ENCODE assay signal across 11 cellular contexts in the genomic region with DNA sequence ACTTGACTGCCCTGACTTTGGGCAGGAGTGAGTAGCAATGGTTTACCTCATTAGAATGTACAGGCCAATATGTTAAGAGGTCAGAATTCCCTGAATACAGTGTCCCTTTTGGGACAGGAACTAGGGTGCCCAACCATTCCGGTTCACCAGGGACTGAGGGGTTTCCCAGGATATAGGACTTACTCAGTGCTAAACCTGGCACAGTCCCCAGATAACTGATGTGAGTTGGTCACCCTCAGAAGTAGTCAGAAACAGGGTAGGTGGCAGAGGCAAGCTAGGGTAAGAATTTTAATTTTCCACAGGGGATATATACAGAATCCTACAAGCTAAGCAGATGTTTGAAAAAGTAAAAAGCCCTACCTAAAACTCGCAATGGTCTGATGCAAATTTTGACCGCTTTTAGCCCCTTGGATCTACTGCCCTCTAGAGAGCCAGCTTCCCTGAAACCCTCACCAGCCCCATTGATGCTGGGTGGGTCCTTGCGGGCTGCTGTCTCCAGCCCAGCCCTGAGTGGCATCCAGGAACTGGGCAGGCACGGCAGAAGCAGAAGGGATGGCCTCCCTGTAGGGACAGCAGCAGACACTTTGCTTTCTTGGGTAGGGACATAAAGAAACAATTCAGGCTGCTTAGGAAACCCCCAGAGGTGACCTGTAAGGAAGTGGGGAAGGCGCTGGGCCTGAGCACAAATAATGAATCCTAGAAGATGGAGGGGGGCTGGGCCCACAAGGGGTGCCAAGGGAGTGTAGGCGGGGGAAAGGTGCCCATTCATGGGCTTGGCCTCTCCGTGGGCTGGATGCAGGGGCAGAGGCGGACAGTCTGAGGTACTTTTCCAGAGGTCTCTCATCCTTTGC.
DNase-seq lines count a peak whose midpoint lies in the region; ATAC-seq, FAIRE-seq and TF ChIP-seq lines count a peak whose summit lies in the region.
"Had no signal": no experiment of that assay in that cellular context is flagged by ENCODE, and none has a peak within 500 bp of the region (broad histone marks: within the 10 kb centered on the region; RNA-seq: fewer than 3 reads in every experiment).

No MANE protein-coding gene starts in this region.

- H3K4me1 ChIP-seq in OCI-LY3 (ENCODE audit: low read length) (no peaks in the 10 kb centered on the region), H1 (replicated peaks in 1 of 4; ENCODE audit: control insufficient read depth in 3 of 4, insufficient read depth in 4 of 4, low read length in 3 of 4) (peaks cover 0 to 10% (median 3%) of the 10 kb centered on the region in 4 experiments; a peak in 3 of 7 replicates), lower lobe of right lung (no peaks in the 10 kb centered on the region)
- H3K4me1 ChIP-seq: gastroesophageal sphincter had no signal

- no peak overlapping the region for H3K4me2 ChIP-seq in OCI-LY3 (ENCODE audit: low read length)
- no peak overlapping the region for H3K4me2 ChIP-seq in H1 (ENCODE audit: insufficient read depth in 1 of 2, low read depth in 2 of 2, low read length in 2 of 2)

- no peak overlapping the region; the same call in 1 of the 2 replicates for H4K8ac ChIP-seq in H1 (ENCODE audit: extremely low read depth, insufficient read depth, low read length)

- H3K18ac ChIP-seq in H1 (ENCODE audit: extremely low read depth, low read length): no peak overlapping the region

- no peak overlapping the region for H4K91ac ChIP-seq in H1 (replicated peaks; ENCODE audit: insufficient read length, low read length)

- H3K27me3 ChIP-seq in OCI-LY3 (ENCODE audit: low read depth, low read length) (no peaks in the 10 kb centered on the region), H1 (replicated peaks in 1 of 4; ENCODE audit: control insufficient read depth in 3 of 4, extremely low read depth in 1 of 4, insufficient read depth in 3 of 4, low read length in 3 of 4) (no peaks in the 10 kb centered on the region; a peak in 1 of 7 replicates), lower lobe of right lung (ENCODE audit: low read depth) (no peaks in the 10 kb centered on the region)
- H3K27me3 ChIP-seq: gastroesophageal sphincter had no signal

- H3K4me3 Mint-ChIP-seq in stimulated activated naive CD8-positive, alpha-beta T cell treated with anti-CD3 and anti-CD28 coated beads, Interleukin-15, amount 100 ng/mL, for 72 hours: no peak overlapping the region

- no peak overlapping the region for H3K56ac ChIP-seq in H1 (replicated peaks; ENCODE audit: insufficient read length, low read depth, low read length)

- H3K9me3 Mint-ChIP-seq in stimulated activated naive CD8-positive, alpha-beta T cell treated with anti-CD3 and anti-CD28 coated beads, Interleukin-15, amount 100 ng/mL, for 72 hours: no peaks in the 10 kb centered on the region

- H2BK20ac ChIP-seq in H1 (ENCODE audit: low read length): no peak overlapping the region

- no peak overlapping the region for H3K23ac ChIP-seq in H1 (ENCODE audit: insufficient read length)

- H3K27ac ChIP-seq in OCI-LY3 (ENCODE audit: low read length): no peak overlapping the region
- no peak overlapping the region for H3K27ac ChIP-seq in H1 (ENCODE audit: low read depth, low read length)
- H3K27ac ChIP-seq in lower lobe of right lung: no peak overlapping the region
- H3K27ac ChIP-seq: gastroesophageal sphincter had no signal

- H3K27ac Mint-ChIP-seq in stimulated activated naive CD8-positive, alpha-beta T cell treated with anti-CD3 and anti-CD28 coated beads, Interleukin-15, amount 100 ng/mL, for 72 hours: peak overlapping the region; percentile 41 to 77

- no peaks in the 10 kb centered on the region for H3K23me2 ChIP-seq in H1 (ENCODE audit: low read depth, low read length)

- 0 out of 2 replicates have a peak overlapping the region, but pooled peaks have one; percentile 61 for H2BK15ac ChIP-seq in H1 (ENCODE audit: low read length)

- no peaks in the 10 kb centered on the region for H3K36me3 ChIP-seq in OCI-LY3 (replicated peaks; ENCODE audit: low read depth, low read length)
- no peaks in the 10 kb centered on the region for H3K36me3 ChIP-seq in H1 (ENCODE audit: control insufficient read depth in 2 of 4, insufficient read depth in 4 of 4, low read length in 3 of 4)
- H3K36me3 ChIP-seq in lower lobe of right lung: no peaks in the 10 kb centered on the region
- H3K36me3 ChIP-seq: gastroesophageal sphincter had no signal

- H3K14ac ChIP-seq in H1 (ENCODE audit: insufficient read length): no peak overlapping the region

- H4K20me1 ChIP-seq in OCI-LY3 (ENCODE audit: insufficient read depth, low read length) (no peaks in the 10 kb centered on the region), H1 (replicated peaks in 1 of 2; ENCODE audit: control insufficient read depth in 1 of 2, insufficient read depth in 2 of 2, low read length in 2 of 2) (no peaks in the 10 kb centered on the region)

- H3K9ac ChIP-seq in OCI-LY3 (ENCODE audit: low read length) (no peak overlapping the region), H1 (replicated peaks in 1 of 4; ENCODE audit: extremely low read depth in 1 of 4, low read depth in 3 of 4, low read length in 3 of 4) (no peak overlapping the region)

- no peak for DNase-seq in stimulated activated naive CD8-positive, alpha-beta T cell treated with anti-CD3 and anti-CD28 coated beads, Interleukin-15, amount 100 ng/mL, for 72 hours
- no peak for DNase-seq in stimulated activated naive CD8-positive, alpha-beta T cell treated with anti-CD3 and anti-CD28 coated beads, Interleukin-15, Interleukin-2, amounts not matched to agents 100 U/mL and 50 U/mL, for 24 hours
- DNase-seq in H1 (ENCODE audit: low read depth in 1 of 2, low spot score in 2 of 2) (no peak), medulla oblongata (ENCODE audit: extremely low spot score) (no peak), lower lobe of right lung (no peak)
- DNase-seq in activated T-cell treated with anti-CD3 and anti-CD28 coated beads, Interleukin-2, amount 50 U/mL, for 1 hour: no peak
- DNase-seq: C1 segment of cervical spinal cord, T-helper 2 cell had no signal

- H2BK12ac ChIP-seq in H1 (ENCODE audit: low read depth, low read length): no peak overlapping the region

- H3K79me2 ChIP-seq in OCI-LY3 (ENCODE audit: low read length): no peaks in the 10 kb centered on the region
- no peaks in the 10 kb centered on the region for H3K79me2 ChIP-seq in H1 (ENCODE audit: control insufficient read depth in 1 of 2, insufficient read depth in 2 of 2, low read length in 2 of 2)

- no peaks in the 10 kb centered on the region for H3K4me1 Mint-ChIP-seq in stimulated activated naive CD8-positive, alpha-beta T cell treated with anti-CD3 and anti-CD28 coated beads, Interleukin-15, amount 100 ng/mL, for 72 hours

- H3K79me1 ChIP-seq in H1 (ENCODE audit: low read depth, low read length): no peaks in the 10 kb centered on the region

- H3K27me3 Mint-ChIP-seq in stimulated activated naive CD8-positive, alpha-beta T cell treated with anti-CD3 and anti-CD28 coated beads, Interleukin-15, amount 100 ng/mL, for 72 hours: no peaks in the 10 kb centered on the region

- no peak for TF ChIP-seq EP300 in H1 (IDR thresholded peaks at IDR 0.05; ENCODE audit: borderline replicate concordance in 1 of 2, low read depth in 2 of 2, low read length in 2 of 2)

- POLR2A ChIA-PET in H1 (lab: Charles Lee; ENCODE audit: partially characterized antibody): no interaction called here

- intact Hi-C loops in lower lobe of right lung (cut with DNase I): no loop called here

- 82% methylated on average over 9 of the region's 9 CpGs; no CpG with 5 or more reads in 1 of the 2 experiments for WGBS in H1 (ENCODE audit: extremely low coverage in 1 of 2, insufficient coverage in 1 of 2, insufficient read length in 1 of 2, insufficient replicate concordance in 2 of 2, low coverage in 1 of 2, low lambda C conversion rate in 2 of 2, missing lambda C conversion rate in 1 of 2), 2 experiments

- no peak overlapping the region for H3K4ac ChIP-seq in H1 (replicated peaks; ENCODE audit: insufficient read length, low read depth, low read length)

- peak; percentile 55 to 69 for TF ChIP-seq RAD21 in H1 (IDR thresholded peaks at IDR 0.05 in 1 of 2, conservative IDR thresholded peaks at IDR 0.05 in 1 of 2; ENCODE audit: low read depth in 2 of 2, low read length in 2 of 2)

- H2AK5ac ChIP-seq in H1 (ENCODE audit: low read depth, low read length): no peak overlapping the region

- H2BK5ac ChIP-seq in H1 (ENCODE audit: low read depth, low read length): no peak overlapping the region

- no peaks in the 10 kb centered on the region for H3K9me3 ChIP-seq in OCI-LY3 (ENCODE audit: insufficient read depth, low read length)
- H3K9me3 ChIP-seq in H1 (ENCODE audit: insufficient read depth in 2 of 2, low read depth in 1 of 2, low read length in 1 of 2): no peaks in the 10 kb centered on the region
- H3K9me3 ChIP-seq in lower lobe of right lung: no peaks in the 10 kb centered on the region
- H3K9me3 ChIP-seq: gastroesophageal sphincter had no signal

- ATAC-seq in stimulated activated naive CD8-positive, alpha-beta T cell treated with anti-CD3 and anti-CD28 coated beads, Interleukin-15, amount 100 ng/mL, for 72 hours: no peak
- no peak for ATAC-seq in stimulated activated naive CD8-positive, alpha-beta T cell treated with anti-CD3 and anti-CD28 coated beads, Interleukin-15, Interleukin-2, amounts not matched to agents 100 U/mL and 50 U/mL, for 24 hours
- ATAC-seq in lower lobe of right lung (no peak), HG03460 (IDR thresholded peaks at IDR 0.05; ENCODE audit: unreplicated experiment) (no peak)
- ATAC-seq: gastroesophageal sphincter had no signal

- CTCF ChIA-PET in H1 (lab: Charles Lee; ENCODE audit: partially characterized antibody): interaction anchor here (0.9 to 1.0 kb wide), 2 partner anchors 42 to 97 kb away, joined by 3 to 4 read pairs; no protein-coding TSS in a partner anchor

- TF ChIP-seq CTCF in OCI-LY3 (IDR thresholded peaks at IDR 0.05; ENCODE audit: low read depth, low read length): peak; percentile 13; the same call in 1 of the 2 replicates
- TF ChIP-seq CTCF in H1 (IDR thresholded peaks at IDR 0.05; ENCODE audit: control extremely low read depth in 1 of 3, insufficient read depth in 1 of 3, low read depth in 1 of 3, low read length in 3 of 3): peak; percentile 43 to 52 (median 46)
- no peak for TF ChIP-seq CTCF in lower lobe of right lung (IDR thresholded peaks at IDR 0.05)

- H2AFZ ChIP-seq in OCI-LY3 (ENCODE audit: low read depth, low read length) (no peak overlapping the region), H1 (ENCODE audit: low read length) (no peak overlapping the region)

- H3K4me3 ChIP-seq in OCI-LY3 (ENCODE audit: low read length) (no peak overlapping the region), H1 (ENCODE audit: extremely low read depth in 1 of 4, insufficient read depth in 2 of 4, low read depth in 3 of 4, low read length in 4 of 4) (no peak overlapping the region), lower lobe of right lung (no peak overlapping the region)
- H3K4me3 ChIP-seq: gastroesophageal sphincter had no signal

- no peak for TF ChIP-seq POLR2A in H1 (IDR thresholded peaks at IDR 0.05; ENCODE audit: control extremely low read depth in 1 of 2, low read depth in 2 of 2, low read length in 2 of 2)

- no peak overlapping the region for H2BK120ac ChIP-seq in H1 (replicated peaks; ENCODE audit: low read depth, low read length)

- H4K5ac ChIP-seq in H1 (ENCODE audit: insufficient read length, low read depth, low read length): no peak overlapping the region

- FAIRE-seq in H1 (lab: Jason Lieb, UNC): no peak
